Comparison of ENCODE assay signal across 12 cellular contexts in the genomic region with DNA sequence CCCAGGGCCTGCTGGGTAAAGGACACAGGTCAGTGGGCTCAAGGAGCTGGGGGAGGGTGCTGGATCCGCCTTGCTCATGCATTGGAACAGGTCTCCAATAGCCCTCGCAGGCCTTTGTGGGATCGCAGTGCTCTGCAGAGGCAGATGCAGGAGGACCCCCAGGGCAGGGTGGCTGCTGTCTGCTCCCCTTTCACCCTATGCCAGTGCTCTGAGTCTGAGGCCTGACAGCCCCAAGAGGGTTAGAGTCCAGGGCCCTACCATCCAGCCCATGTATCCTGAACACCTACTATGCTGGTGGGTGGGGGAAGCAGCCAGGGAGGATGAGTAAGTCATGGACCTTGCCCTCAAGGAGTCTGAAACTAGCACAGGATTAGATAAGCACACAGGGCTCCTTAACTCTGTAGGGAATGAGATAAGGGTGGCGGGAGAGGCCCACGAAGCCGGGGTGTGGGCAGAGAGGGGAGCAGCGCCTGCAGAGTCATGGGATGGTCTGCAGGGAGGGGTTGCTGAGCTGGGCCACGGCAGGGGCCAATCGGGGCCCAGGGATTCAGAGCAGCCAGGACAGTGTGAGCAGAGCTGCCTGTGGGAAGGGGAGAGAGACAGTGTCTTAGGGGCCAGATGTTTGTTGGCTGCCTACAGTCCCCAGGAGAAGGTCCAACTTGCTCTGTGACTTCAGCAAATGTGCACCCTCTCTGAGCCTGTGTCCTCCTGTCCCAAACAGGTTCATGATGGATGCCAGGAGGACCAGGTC. TPM values are rescaled to one million over a fixed set of nuclear protein-coding genes. Genes with fewer than 3 reads are reported as not detected.
DNase-seq lines count a peak whose midpoint lies in the region; ATAC-seq and TF ChIP-seq lines count a peak whose summit lies in the region.
"Had no signal": no experiment of that assay in that cellular context is flagged by ENCODE, and none has a peak within 500 bp of the region (broad histone marks: within the 10 kb centered on the region; RNA-seq: fewer than 3 reads in every experiment).

No MANE protein-coding gene starts in this region.

- H3F3A ChIP-seq in smooth muscle cell (ENCODE audit: low read depth) = peaks cover 14% of the 10 kb centered on the region

- no peak overlapping the region for H3K9ac ChIP-seq in smooth muscle cell (ENCODE audit: low read depth)

- H3K36me3 ChIP-seq in smooth muscle cell (ENCODE audit: low read depth) (no peaks in the 10 kb centered on the region), lower lobe of right lung (no peaks in the 10 kb centered on the region)
- H3K36me3 ChIP-seq: heart right ventricle had no signal

- H3K4me3 ChIP-seq in fibroblast of the aortic adventitia (ENCODE audit: low read depth, low read length) (no peak overlapping the region), smooth muscle cell (no peak overlapping the region), lower lobe of right lung (no peak overlapping the region)

- no peaks in the 10 kb centered on the region for H4K20me1 ChIP-seq in smooth muscle cell (ENCODE audit: low read depth)

- no peak for ATAC-seq in lower lobe of right lung

- H3K4me1 ChIP-seq in smooth muscle cell (ENCODE audit: low read depth) (peaks cover 18% of the 10 kb centered on the region), lower lobe of right lung (peaks cover 29% of the 10 kb centered on the region)

- H3K9me3 ChIP-seq in smooth muscle cell (replicated peaks; ENCODE audit: low read depth) (no peaks in the 10 kb centered on the region), lower lobe of right lung (no peaks in the 10 kb centered on the region)
- H3K9me3 ChIP-seq: heart right ventricle had no signal

- DNase-seq in DMS53 (lab: John Stamatoyannopoulos, UW) = peak; percentile 45
- DNase-seq in DMS53 treated with DMSO at 0.1 percent for 48 hours (lab: John Stamatoyannopoulos, UW; ENCODE audit: unreplicated experiment) = no peak
- peak; percentile 35 for DNase-seq in fibroblast of the aortic adventitia (ENCODE audit: low read depth)
- DNase-seq in smooth muscle cell (lab: John Stamatoyannopoulos, UW; ENCODE audit: unreplicated experiment) = no peak
- DNase-seq in lower lobe of right lung = no peak
- no peak for DNase-seq in NCI-H1436 treated with DMSO at 0.1 percent for 48 hours (lab: John Stamatoyannopoulos, UW)
- DNase-seq: activated naive CD4-positive, alpha-beta T cell treated with anti-CD3 and anti-CD28 coated beads, Interleukin-2, amount 10 ng/mL, durations not matched to agents 7 days and 5 days; heart right ventricle; NCI-H187; PC-9 had no signal

- TF ChIP-seq CTCF in fibroblast of the aortic adventitia (IDR thresholded peaks at IDR 0.05; ENCODE audit: insufficient read depth, low read length) (no peak), smooth muscle cell (IDR thresholded peaks at IDR 0.05; ENCODE audit: borderline replicate concordance, insufficient read depth, poor library complexity, severe bottlenecking) (peak; percentile 6), lower lobe of right lung (IDR thresholded peaks at IDR 0.05) (no peak)

- no peak overlapping the region for H2AFZ ChIP-seq in smooth muscle cell (ENCODE audit: low read depth)
- H2AFZ ChIP-seq: PC-9 had no signal

- H3K79me2 ChIP-seq in smooth muscle cell (ENCODE audit: low read depth) = no peaks in the 10 kb centered on the region

- peak overlapping the region; percentile 44 for H3K27ac ChIP-seq in smooth muscle cell (ENCODE audit: low read depth)
- H3K27ac ChIP-seq in lower lobe of right lung = no peak overlapping the region
- H3K27ac ChIP-seq: 22Rv1, PC-9 had no signal

- peak overlapping the region; percentile 82 for H3K4me2 ChIP-seq in smooth muscle cell

- intact Hi-C loops in lower lobe of right lung (cut with DNase I) = no loop called here

- H3K27me3 ChIP-seq in smooth muscle cell (ENCODE audit: low read depth) (no peaks in the 10 kb centered on the region), lower lobe of right lung (ENCODE audit: low read depth) (no peaks in the 10 kb centered on the region)
- H3K27me3 ChIP-seq: heart right ventricle had no signal

- 30% methylated on average over 9 of the region's 9 CpGs for WGBS in smooth muscle cell (ENCODE audit: low lambda C conversion rate)

RNA-seq across cellular contexts. Expression of a gene that starts 10.5 kb away (rescaled TPM):
- total RNA-seq in fibroblast of the aortic adventitia (ENCODE audit: low replicate concordance) (68.1 and 113 TPM in 2 replicates), smooth muscle cell (30.9 and 59.8 TPM in 2 replicates), lower lobe of right lung (73.4 TPM)
- 42.8 and 46.7 TPM in 2 replicates for polyA plus RNA-seq in smooth muscle cell

RNA-seq across cellular contexts. Expression of a gene that starts 28.1 kb away (rescaled TPM):
- total RNA-seq in fibroblast of the aortic adventitia (ENCODE audit: low replicate concordance) (18.2 and 18.8 TPM in 2 replicates), smooth muscle cell (4.8 and 4.9 TPM in 2 replicates), lower lobe of right lung (21.7 TPM)
- 6.2 and 8.6 TPM in 2 replicates for polyA plus RNA-seq in smooth muscle cell

RNA-seq across cellular contexts. Expression of a gene that starts 35.6 kb away (rescaled TPM):
- total RNA-seq in fibroblast of the aortic adventitia (ENCODE audit: low replicate concordance) (7.9 and 9.3 TPM in 2 replicates), smooth muscle cell (14.9 and 20.7 TPM in 2 replicates), lower lobe of right lung (23.9 TPM)
- 32.7 and 36.6 TPM in 2 replicates for polyA plus RNA-seq in smooth muscle cell

RNA-seq across cellular contexts. Expression of a gene that starts 44.5 kb away (rescaled TPM):
- 0.08 and 0.09 TPM in 2 replicates for total RNA-seq in fibroblast of the aortic adventitia (ENCODE audit: low replicate concordance)
- 3.0 and 4.7 TPM in 2 replicates for total RNA-seq in smooth muscle cell
- polyA plus RNA-seq in smooth muscle cell = 1.7 and 5.9 TPM in 2 replicates
- 16.3 TPM for total RNA-seq in lower lobe of right lung

RNA-seq across cellular contexts. Expression of a gene that starts 46.8 kb away (rescaled TPM):
- total RNA-seq in fibroblast of the aortic adventitia (ENCODE audit: low replicate concordance) = not detected in 2 replicates
- total RNA-seq in smooth muscle cell = not detected in 2 replicates
- 0.40 TPM in 1 of 2 replicates, not detected in the other for polyA plus RNA-seq in smooth muscle cell
- not detected for total RNA-seq in lower lobe of right lung
- total RNA-seq: heart right ventricle, urinary bladder had no signal
- polyA plus RNA-seq: heart right ventricle, urinary bladder had no signal

Comparison
In these comparisons a context has a peak if more than half of its experiments do, and no peak if none do; other contexts are left out.
1. DNase-seq: peak in DMS53 (single experiment) and fibroblast of the aortic adventitia (single experiment); none in DMS53 treated with DMSO at 0.1 percent for 48 hours (single experiment), smooth muscle cell (single experiment), lower lobe of right lung (single experiment) and NCI-H1436 treated with DMSO at 0.1 percent for 48 hours (single experiment).